Comparison of ENCODE assay signal across 11 cellular contexts in genomic region chr6:35363293-35363750, GRCh38. TPM values are rescaled to one million over a fixed set of nuclear protein-coding genes. Genes with fewer than 3 reads are reported as not detected.
A peak's percentile ranks its signal among the peaks of the same experiment; 100 is the strongest.
DNase-seq lines count a peak whose midpoint lies in the region; ATAC-seq, FAIRE-seq and TF ChIP-seq lines count a peak whose summit lies in the region.
"Had no signal": no experiment of that assay in that cellular context is flagged by ENCODE, and none has a peak within 500 bp of the region (broad histone marks: within the 10 kb centered on the region; RNA-seq: fewer than 3 reads in every experiment).

No MANE protein-coding gene starts in this region.

- H3K9me3 ChIP-seq in endodermal cell (ENCODE audit: control insufficient read depth, low read length) (no peaks in the 10 kb centered on the region), osteoblast (ENCODE audit: low read depth, low read length) (no peaks in the 10 kb centered on the region)

- H2AFZ ChIP-seq in osteoblast (ENCODE audit: low read length), result no peak overlapping the region

- peaks cover 23% of the 10 kb centered on the region for H3K4me1 Mint-ChIP-seq in endodermal cell
- H3K4me1 Mint-ChIP-seq in effector memory CD8-positive, alpha-beta T cell (ENCODE audit: low read depth in 2 of 2), result peaks cover 26 to 34% of the 10 kb centered on the region in 2 donors

- H3K36me3 ChIP-seq in endodermal cell (ENCODE audit: control insufficient read depth, insufficient read depth, low read length), result no peaks in the 10 kb centered on the region
- H3K36me3 ChIP-seq in osteoblast (ENCODE audit: insufficient read depth, low read length), result peaks cover 25% of the 10 kb centered on the region

- peaks cover 88% of the 10 kb centered on the region for H3K79me2 ChIP-seq in osteoblast (ENCODE audit: insufficient read depth, low read length)

- H3K4me2 ChIP-seq in osteoblast (ENCODE audit: insufficient read depth, low read length), result peak overlapping the region; percentile 16

- DNase-seq in G401 (ENCODE audit: low spot score) (peak; percentile 55), NCI-H2227 treated with DMSO at 0.1 percent for 48 hours (lab: John Stamatoyannopoulos, UW) (peak; percentile 62), endodermal cell (peak; percentile 57), osteoblast (ENCODE audit: insufficient read length, low spot score, missing footprints) (peak; percentile 83), H54 (ENCODE audit: insufficient read length, low spot score) (no peak), COLO668 (lab: John Stamatoyannopoulos, UW; ENCODE audit: unreplicated experiment) (no peak)
- no peak for DNase-seq in effector memory CD8-positive, alpha-beta T cell
- DNase-seq: activated gamma-delta T cell; head of caudate nucleus; stimulated activated naive CD8-positive, alpha-beta T cell treated with anti-CD3 and anti-CD28 coated beads, Interleukin-15, Interleukin-2, amounts not matched to agents 100 U/mL and 50 U/mL, for 24 hours had no signal

- H3K4me3 ChIP-seq in endodermal cell (ENCODE audit: low read length), result no peak overlapping the region
- H3K4me3 ChIP-seq in osteoblast (ENCODE audit: insufficient read depth, low read length), result no peak overlapping the region

- H3K27me3 ChIP-seq in endodermal cell (ENCODE audit: control insufficient read depth, insufficient read depth, low read length, poor library complexity, severe bottlenecking), result no peaks in the 10 kb centered on the region
- no peaks in the 10 kb centered on the region for H3K27me3 ChIP-seq in osteoblast (ENCODE audit: insufficient read depth, low read length)

- H3K4me1 ChIP-seq in endodermal cell (ENCODE audit: control insufficient read depth, insufficient read depth, low read length), result no peaks in the 10 kb centered on the region
- H3K4me1 ChIP-seq in osteoblast (ENCODE audit: insufficient read depth, low read length), result peaks cover 55% of the 10 kb centered on the region

- ATAC-seq in GM21825 (IDR thresholded peaks at IDR 0.05; ENCODE audit: unreplicated experiment), result no peak
- ATAC-seq in effector memory CD8-positive, alpha-beta T cell (replicated peaks), result no peak
- ATAC-seq: stimulated activated naive CD8-positive, alpha-beta T cell treated with anti-CD3 and anti-CD28 coated beads, Interleukin-15, Interleukin-2, amounts not matched to agents 100 U/mL and 50 U/mL, for 24 hours had no signal

- TF ChIP-seq POLR2A in H54 (IDR thresholded peaks at IDR 0.05; ENCODE audit: low read depth, low read length), result no peak

- H3K27me3 Mint-ChIP-seq in endodermal cell (ENCODE audit: insufficient read depth), result no peaks in the 10 kb centered on the region
- H3K27me3 Mint-ChIP-seq in effector memory CD8-positive, alpha-beta T cell, result no peaks in the 10 kb centered on the region

- H3K9ac ChIP-seq in endodermal cell (ENCODE audit: extremely low read depth, low read length, poor library complexity, severe bottlenecking), result no peak overlapping the region

- H3K4me3 Mint-ChIP-seq in endodermal cell, result no peak overlapping the region
- no peak overlapping the region for H3K4me3 Mint-ChIP-seq in effector memory CD8-positive, alpha-beta T cell

- no peaks in the 10 kb centered on the region for H3K36me3 Mint-ChIP-seq in endodermal cell (ENCODE audit: low read depth)
- peaks cover 8% of the 10 kb centered on the region for H3K36me3 Mint-ChIP-seq in effector memory CD8-positive, alpha-beta T cell (ENCODE audit: insufficient read depth)

- peak overlapping the region; percentile 2 for H3K27ac Mint-ChIP-seq in endodermal cell
- H3K27ac Mint-ChIP-seq in effector memory CD8-positive, alpha-beta T cell, result peak overlapping the region in 1 of 2 donors; percentile 13

- peaks cover 5% of the 10 kb centered on the region for H4K20me1 ChIP-seq in osteoblast (ENCODE audit: insufficient read depth, low read length)

- no peak for TF ChIP-seq CTCF in endodermal cell (conservative IDR thresholded peaks at IDR 0.05)
- no peak for TF ChIP-seq CTCF in osteoblast (IDR thresholded peaks at IDR 0.05; ENCODE audit: extremely low read depth, low read depth, low read length)

- WGBS in endodermal cell (ENCODE audit: insufficient coverage in 1 of 2, insufficient read length in 1 of 2), 2 experiments, result 78 to 92% methylated on average over 9 to 10 of the region's 10 CpGs

- no peaks in the 10 kb centered on the region for H3K9me3 Mint-ChIP-seq in endodermal cell
- no peaks in the 10 kb centered on the region for H3K9me3 Mint-ChIP-seq in effector memory CD8-positive, alpha-beta T cell

- peak overlapping the region; percentile 81 for H3K27ac ChIP-seq in endodermal cell (ENCODE audit: low read depth, low read length)
- peak overlapping the region; percentile 88 for H3K27ac ChIP-seq in osteoblast (ENCODE audit: low read depth, low read length)

- in situ Hi-C loops in G401 (cut with HindIII; ENCODE audit: low sequenced_read_pairs), result no loop called here

- no peak for FAIRE-seq in H54 (lab: Jason Lieb, UNC)

RNA-seq across cellular contexts. Expression of gene PPARD, which starts 21.0 kb away (rescaled TPM):
- 2.8 and 4.2 TPM in 2 replicates for total RNA-seq in G401 (2014; rRNA removed; shearing (Covaris generic))
- total RNA-seq in endodermal cell (10 to 100 TPM; 10.9 to 11.5 TPM), osteoblast (12.3 and 13.3 TPM in 2 replicates)
- 15.1 TPM for polyA plus RNA-seq in endodermal cell (2013, experiment 1 of 2)
- polyA plus RNA-seq in endodermal cell (2013, experiment 2 of 2), result 13.3 TPM

Comparison
In these comparisons a context has a peak if more than half of its experiments do, and no peak if none do; other contexts are left out.
1. DNase-seq: peak in G401 (single experiment), NCI-H2227 treated with DMSO at 0.1 percent for 48 hours (single experiment), endodermal cell (single experiment) and osteoblast (single experiment); none in H54 (single experiment), COLO668 (single experiment) and effector memory CD8-positive, alpha-beta T cell (0 of 3).